Comparison of ENCODE assay signal across 2 cellular contexts in the genomic region with DNA sequence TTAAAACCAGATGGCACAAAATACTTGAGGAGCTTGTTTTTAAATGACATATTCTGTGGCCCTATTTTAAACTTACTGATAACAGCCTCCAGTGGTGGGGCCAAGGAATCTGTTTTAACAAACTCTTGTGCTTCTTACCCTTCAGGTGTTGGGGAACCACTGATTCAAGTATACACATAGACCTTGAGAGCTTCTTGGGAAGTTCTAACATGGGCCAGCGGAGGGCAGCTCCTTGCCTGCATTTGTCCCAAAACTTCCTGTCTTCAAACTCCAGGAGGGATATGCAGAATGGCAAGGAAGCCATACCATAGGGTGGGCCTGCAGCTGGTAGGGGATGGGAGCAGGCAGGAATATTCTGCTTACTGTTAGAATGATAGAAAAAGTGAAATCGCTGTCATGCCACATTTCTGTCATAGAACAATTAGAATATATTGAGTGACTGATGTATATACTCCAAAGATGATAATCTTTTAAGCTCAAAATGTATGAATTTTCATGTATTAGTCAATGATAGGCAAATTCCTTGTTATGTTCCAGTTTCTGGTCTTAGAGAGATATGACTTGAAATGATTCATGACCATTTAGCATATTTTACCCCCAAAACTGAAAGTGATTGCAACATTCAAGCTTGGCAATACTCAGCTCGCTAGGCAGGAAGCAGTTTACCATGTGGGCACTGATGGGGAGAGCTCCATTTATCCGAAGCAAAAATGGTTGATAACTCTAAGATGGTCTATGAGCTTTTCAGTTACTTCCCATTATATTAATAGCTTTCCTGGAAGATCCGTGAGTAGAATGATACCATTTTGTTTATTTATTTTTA.
A peak's percentile ranks its signal among the peaks of the same experiment; 100 is the strongest.
TF ChIP-seq lines count a peak whose summit lies in the region.

No MANE protein-coding gene starts in this region.

TF ChIP-seq in IMR-90, 13 proteins besides CTCF, POLR2A, EP300 and RAD21:
- TF ChIP-seq SMC3 (IDR thresholded peaks at IDR 0.05; ENCODE audit: low read depth, low read length) = no peak
- peak; percentile 40; the same call in 1 of the 2 replicates for TF ChIP-seq CEBPB (IDR thresholded peaks at IDR 0.05; ENCODE audit: low read depth, low read length)

TF ChIP-seq in GM12878, 131 proteins besides CTCF, POLR2A, EP300 and RAD21:
- TF ChIP-seq IKZF2 (IDR thresholded peaks at IDR 0.05) = no peak
- TF ChIP-seq CBFB (IDR thresholded peaks at IDR 0.05; ENCODE audit: low read depth) = no peak
- TF ChIP-seq, protein P1, sequence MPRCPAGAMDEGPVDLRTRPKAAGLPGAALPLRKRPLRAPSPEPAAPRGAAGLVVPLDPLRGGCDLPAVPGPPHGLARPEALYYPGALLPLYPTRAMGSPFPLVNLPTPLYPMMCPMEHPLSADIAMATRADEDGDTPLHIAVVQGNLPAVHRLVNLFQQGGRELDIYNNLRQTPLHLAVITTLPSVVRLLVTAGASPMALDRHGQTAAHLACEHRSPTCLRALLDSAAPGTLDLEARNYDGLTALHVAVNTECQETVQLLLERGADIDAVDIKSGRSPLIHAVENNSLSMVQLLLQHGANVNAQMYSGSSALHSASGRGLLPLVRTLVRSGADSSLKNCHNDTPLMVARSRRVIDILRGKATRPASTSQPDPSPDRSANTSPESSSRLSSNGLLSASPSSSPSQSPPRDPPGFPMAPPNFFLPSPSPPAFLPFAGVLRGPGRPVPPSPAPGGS (IDR thresholded peaks at IDR 0.05; ENCODE audit: borderline replicate concordance, insufficient read depth, low read depth, low read length, poor library complexity, severe bottlenecking) = no peak
